Comparison of ENCODE assay signal across 8 cellular contexts in the genomic region with DNA sequence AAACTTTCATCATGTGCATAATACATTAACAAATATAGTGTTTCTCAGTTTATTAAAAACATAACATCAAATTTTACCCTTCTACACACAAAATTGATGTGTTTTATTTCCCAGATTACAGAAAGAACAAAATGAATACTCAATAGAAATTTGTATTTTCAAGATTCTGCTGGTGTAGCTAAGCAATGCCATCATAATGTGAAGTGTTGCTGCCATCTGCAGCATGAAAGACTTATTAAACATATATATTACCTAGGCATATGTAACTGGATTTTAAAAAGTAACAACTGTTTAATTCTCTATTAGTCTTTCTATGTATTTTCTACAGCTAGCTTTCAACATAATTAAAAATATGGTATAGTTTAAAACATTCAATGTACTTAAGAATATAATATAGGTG. TPM values are rescaled to one million over a fixed set of nuclear protein-coding genes. Genes with fewer than 3 reads are reported as not detected.
DNase-seq lines count a peak whose midpoint lies in the region; ATAC-seq and TF ChIP-seq lines count a peak whose summit lies in the region.

No MANE protein-coding gene starts in this region.

- H3K79me2 ChIP-seq in H9 (ENCODE audit: insufficient read depth, low read length) = no peaks in the 10 kb centered on the region

- H2BK12ac ChIP-seq in H9 (ENCODE audit: insufficient read length, low read depth, low read length) = no peak overlapping the region

- H3K27ac ChIP-seq in cardiac muscle cell (no peak overlapping the region), right atrium auricular region (no peak overlapping the region), H9 (ENCODE audit: insufficient read length, low read depth, low read length) (no peak overlapping the region), tibial nerve (no peak overlapping the region)

- peaks cover 7 to 14% (median 10%) of the 10 kb centered on the region in 3 experiments; a peak in 6 of 7 replicates for H3K36me3 Mint-ChIP-seq in H9 (ENCODE audit: insufficient read depth in 1 of 3, low read depth in 3 of 3)

- H3K27me3 Mint-ChIP-seq in H9 (ENCODE audit: low read depth) = no peaks in the 10 kb centered on the region

- TF ChIP-seq POLR2A in tibial nerve (IDR thresholded peaks at IDR 0.05) = no peak

- no peak overlapping the region for H2AK5ac ChIP-seq in H9 (ENCODE audit: insufficient read length, low read length)

- peaks cover 0 to 20% of the 10 kb centered on the region in 2 experiments; a peak in 2 of 4 replicates for H3K4me1 Mint-ChIP-seq in H9

- H3K4me3 Mint-ChIP-seq in H9 = no peak overlapping the region

- no peak overlapping the region for H2BK15ac ChIP-seq in H9 (ENCODE audit: low read depth, low read length)

- H2AFZ ChIP-seq in H9 (ENCODE audit: low read length) = no peak overlapping the region

- no peaks in the 10 kb centered on the region for H4K20me1 ChIP-seq in H9 (ENCODE audit: control insufficient read depth, insufficient read depth, insufficient read length)

- no peak overlapping the region for H3K4me2 ChIP-seq in H9 (ENCODE audit: insufficient read depth, insufficient read length, low read length)

- peaks cover 10 to 14% of the 10 kb centered on the region in 2 experiments for H3K9me3 Mint-ChIP-seq in H9

- H3K27me3 ChIP-seq in cardiac muscle cell (no peaks in the 10 kb centered on the region), right atrium auricular region (no peaks in the 10 kb centered on the region), H9 (ENCODE audit: insufficient read depth, low read length) (no peaks in the 10 kb centered on the region), tibial nerve (no peaks in the 10 kb centered on the region)

- H3K56ac ChIP-seq in H9 (ENCODE audit: insufficient read length, low read depth, low read length) = no peak overlapping the region

- no peak overlapping the region for H3K18ac ChIP-seq in H9 (ENCODE audit: insufficient read length, low read depth, low read length)

- no peak for ATAC-seq in GM18502 (IDR thresholded peaks at IDR 0.05; ENCODE audit: poor library complexity, unreplicated experiment)

- no peaks in the 10 kb centered on the region for H3K4me1 ChIP-seq in cardiac muscle cell (ENCODE audit: low read depth)
- H3K4me1 ChIP-seq in right atrium auricular region = no peaks in the 10 kb centered on the region
- H3K4me1 ChIP-seq in H9 (ENCODE audit: insufficient read depth, low read length) = no peaks in the 10 kb centered on the region
- no peaks in the 10 kb centered on the region for H3K4me1 ChIP-seq in tibial nerve

- H2BK5ac ChIP-seq in H9 (ENCODE audit: insufficient read length, low read length) = no peak overlapping the region

- TF ChIP-seq CTCF in cardiac muscle cell (IDR thresholded peaks at IDR 0.05; ENCODE audit: low read depth, low read length) (peak; percentile 36), right atrium auricular region (IDR thresholded peaks at IDR 0.05) (peak in 1 of 2 donors; percentile 52), H9 (conservative IDR thresholded peaks at IDR 0.05) (peak; percentile 69; the same call in 2 of the 3 replicates), tibial nerve (IDR thresholded peaks at IDR 0.05) (peak; percentile 5 to 58 (median 38))

- H2BK20ac ChIP-seq in H9 (ENCODE audit: low read depth, low read length, poor library complexity, severe bottlenecking) = no peak overlapping the region

- H2BK120ac ChIP-seq in H9 (ENCODE audit: low read depth, low read length, poor library complexity, severe bottlenecking) = no peak overlapping the region

- no peaks in the 10 kb centered on the region for H3K23me2 ChIP-seq in H9 (ENCODE audit: insufficient read length, low read depth, low read length, poor library complexity, severe bottlenecking)

- no peak overlapping the region for H3K9ac ChIP-seq in H9 (ENCODE audit: extremely low read depth, insufficient read length, low read length)

- H3K23ac ChIP-seq in H9 (ENCODE audit: insufficient read length, low read depth, low read length) = no peak overlapping the region

- no peak overlapping the region for H3K14ac ChIP-seq in H9 (ENCODE audit: insufficient read depth, low read length)

- peak; percentile 49 to 84 for DNase-seq in cardiac muscle cell (ENCODE audit: low read depth in 1 of 2, low spot score in 1 of 2)
- no peak for DNase-seq in right atrium auricular region (ENCODE audit: low spot score)
- DNase-seq in H9 = no peak
- peak; percentile 11 for DNase-seq in NCI-H2029 treated with DMSO at 0.1 percent for 48 hours (lab: John Stamatoyannopoulos, UW)
- peak; percentile 38 for DNase-seq in amniotic stem cell (lab: John Stamatoyannopoulos, UW)
- peak; percentile 17 for DNase-seq in kidney glomerular epithelial cell (lab: John Stamatoyannopoulos, UW)
- DNase-seq in tibial nerve (ENCODE audit: low spot score in 2 of 2) = peak in 1 of 2 donors; percentile 31

- no peak overlapping the region for H3K4me3 ChIP-seq in cardiac muscle cell
- no peak overlapping the region for H3K4me3 ChIP-seq in right atrium auricular region
- H3K4me3 ChIP-seq in tibial nerve = no peak overlapping the region

- H3K9me3 ChIP-seq in cardiac muscle cell (ENCODE audit: low read depth) (no peaks in the 10 kb centered on the region), right atrium auricular region (peaks cover 0 to 4% of the 10 kb centered on the region in 2 donors), H9 (ENCODE audit: control insufficient read depth, low read depth, low read length) (peaks cover 8% of the 10 kb centered on the region), tibial nerve (peaks cover 0 to 4% (median under 1%) of the 10 kb centered on the region in 4 donors)

- H3K27ac Mint-ChIP-seq in H9 = no peak overlapping the region

- H4K8ac ChIP-seq in H9 (replicated peaks; ENCODE audit: insufficient read length, low read depth, low read length) = no peak overlapping the region

- TF ChIP-seq EP300 in tibial nerve (IDR thresholded peaks at IDR 0.05) = no peak

- H3K79me1 ChIP-seq in H9 (ENCODE audit: insufficient read depth, low read depth, low read length, poor library complexity, severe bottlenecking) = no peaks in the 10 kb centered on the region

- H3K36me3 ChIP-seq in cardiac muscle cell (no peaks in the 10 kb centered on the region), right atrium auricular region (no peaks in the 10 kb centered on the region), tibial nerve (no peaks in the 10 kb centered on the region)

- H3K4ac ChIP-seq in H9 (ENCODE audit: low read depth, low read length) = no peak overlapping the region

- no peak overlapping the region for H4K5ac ChIP-seq in H9 (ENCODE audit: insufficient read length, low read depth, low read length)

- H3T11ph ChIP-seq in H9 (ENCODE audit: low read length) = no peak overlapping the region

- H4K91ac ChIP-seq in H9 (ENCODE audit: insufficient read length, low read depth, low read length) = no peak overlapping the region

RNA-seq across cellular contexts. Expression of gene PLSCR5, which starts 27.5 kb away (rescaled TPM):
- total RNA-seq in cardiac muscle cell (3.0 and 3.6 TPM in 2 replicates), right atrium auricular region (not detected), H9 (2021) (not detected in 2 replicates), tibial nerve (not detected)
- polyA plus RNA-seq in cardiac muscle cell = 5.0 and 6.8 TPM in 2 replicates

RNA-seq across cellular contexts. Expression of gene PLSCR1, which starts 33.3 kb away (rescaled TPM):
- 17.1 and 22.8 TPM in 2 replicates for total RNA-seq in cardiac muscle cell
- 14.1 and 20.3 TPM in 2 replicates for polyA plus RNA-seq in cardiac muscle cell
- total RNA-seq in right atrium auricular region = 10 to 100 TPM; 42.7 to 43.1 TPM
- total RNA-seq in H9 (2021) = 48.9 and 54.8 TPM in 2 replicates
- 100 to 1,000 TPM in 1 of 4 donors, 10 to 100 TPM in 3; 57.8 to 104 (median 68.7) TPM for total RNA-seq in tibial nerve

Comparison
In these comparisons a context has a peak if more than half of its experiments do, and no peak if none do; other contexts are left out.
1. DNase-seq: peak in cardiac muscle cell (2 of 2), NCI-H2029 treated with DMSO at 0.1 percent for 48 hours (single experiment), amniotic stem cell (single experiment) and kidney glomerular epithelial cell (single experiment); none in right atrium auricular region (single experiment) and H9 (single experiment).